In the genomic region with DNA sequence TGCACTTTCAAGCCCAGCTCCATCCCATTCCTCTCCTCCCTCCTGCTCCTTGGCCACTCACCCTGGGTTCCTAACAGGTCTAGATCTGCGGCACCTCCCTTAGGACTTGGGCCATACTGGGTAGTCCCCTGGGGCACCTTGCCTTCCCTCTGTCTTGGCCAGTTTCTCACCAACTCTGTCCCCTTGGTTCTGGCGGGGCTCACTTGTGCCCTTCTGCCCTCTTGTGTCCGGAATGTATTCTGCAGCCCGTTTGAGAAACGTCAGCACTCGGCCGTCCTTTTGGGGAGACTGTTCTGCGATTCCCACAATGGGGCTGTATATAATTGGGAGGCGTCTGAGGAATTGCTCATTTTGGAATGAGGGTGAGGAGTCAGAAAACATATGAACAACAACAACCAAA, we compare ENCODE assay signal across 9 cellular contexts.
DNase-seq lines count a peak whose midpoint lies in the region; ATAC-seq and TF ChIP-seq lines count a peak whose summit lies in the region.
"Had no signal": no experiment of that assay in that cellular context is flagged by ENCODE, and none has a peak within 500 bp of the region (broad histone marks: within the 10 kb centered on the region; RNA-seq: fewer than 3 reads in every experiment).

No MANE protein-coding gene starts in this region.

- H3K27ac Mint-ChIP-seq in activated naive CD8-positive, alpha-beta T cell treated with anti-CD3 and anti-CD28 coated beads, Interleukin-2, amount 50 U/mL, for 24 hours: no peak overlapping the region
- H3K27ac Mint-ChIP-seq in activated naive CD8-positive, alpha-beta T cell treated with anti-CD3 and anti-CD28 coated beads for 36 hours: no peak overlapping the region
- no peak overlapping the region for H3K27ac Mint-ChIP-seq in nephron
- H3K27ac Mint-ChIP-seq in natural killer cell treated with Interleukin-12 subunit alpha and Interleukin-12 subunit beta and Interleukin-15 and Interleukin-18, amount 100 ng/mL, for 72 hours: no peak overlapping the region
- H3K27ac Mint-ChIP-seq: activated naive CD4-positive, alpha-beta T cell treated with anti-CD3 and anti-CD28 coated beads, Interleukin-2, amount 50 U/mL, for 72 hours had no signal

- H3K4me1 Mint-ChIP-seq in activated naive CD8-positive, alpha-beta T cell treated with anti-CD3 and anti-CD28 coated beads, Interleukin-2, amount 50 U/mL, for 24 hours: no peaks in the 10 kb centered on the region
- no peaks in the 10 kb centered on the region for H3K4me1 Mint-ChIP-seq in activated naive CD8-positive, alpha-beta T cell treated with anti-CD3 and anti-CD28 coated beads for 36 hours
- H3K4me1 Mint-ChIP-seq in nephron: no peaks in the 10 kb centered on the region
- peaks cover 0 to 5% of the 10 kb centered on the region in 2 donors for H3K4me1 Mint-ChIP-seq in natural killer cell treated with Interleukin-12 subunit alpha and Interleukin-12 subunit beta and Interleukin-15 and Interleukin-18, amount 100 ng/mL, for 72 hours (ENCODE audit: low read depth in 2 of 2)

- TF ChIP-seq CTCF in nephron (IDR thresholded peaks at IDR 0.05; ENCODE audit: unreplicated experiment in 3 of 3): peak; percentile 49 to 57 (median 50)

- H3K27me3 Mint-ChIP-seq in activated naive CD8-positive, alpha-beta T cell treated with anti-CD3 and anti-CD28 coated beads, Interleukin-2, amount 50 U/mL, for 24 hours: peaks cover 28% of the 10 kb centered on the region
- peaks cover 32% of the 10 kb centered on the region for H3K27me3 Mint-ChIP-seq in activated naive CD8-positive, alpha-beta T cell treated with anti-CD3 and anti-CD28 coated beads for 36 hours
- H3K27me3 Mint-ChIP-seq in nephron (ENCODE audit: low read depth): peaks cover 44% of the 10 kb centered on the region
- peaks cover 35 to 49% of the 10 kb centered on the region in 2 donors for H3K27me3 Mint-ChIP-seq in natural killer cell treated with Interleukin-12 subunit alpha and Interleukin-12 subunit beta and Interleukin-15 and Interleukin-18, amount 100 ng/mL, for 72 hours

- H3K36me3 Mint-ChIP-seq in activated naive CD8-positive, alpha-beta T cell treated with anti-CD3 and anti-CD28 coated beads, Interleukin-2, amount 50 U/mL, for 24 hours (ENCODE audit: low read depth): no peaks in the 10 kb centered on the region
- no peaks in the 10 kb centered on the region for H3K36me3 Mint-ChIP-seq in activated naive CD8-positive, alpha-beta T cell treated with anti-CD3 and anti-CD28 coated beads for 36 hours
- no peaks in the 10 kb centered on the region for H3K36me3 Mint-ChIP-seq in nephron (ENCODE audit: low read depth)
- H3K36me3 Mint-ChIP-seq in natural killer cell treated with Interleukin-12 subunit alpha and Interleukin-12 subunit beta and Interleukin-15 and Interleukin-18, amount 100 ng/mL, for 72 hours: no peaks in the 10 kb centered on the region
- H3K36me3 Mint-ChIP-seq: activated naive CD4-positive, alpha-beta T cell treated with anti-CD3 and anti-CD28 coated beads, Interleukin-2, amount 50 U/mL, for 72 hours had no signal

- no peak for ATAC-seq in activated naive CD8-positive, alpha-beta T cell treated with anti-CD3 and anti-CD28 coated beads, Interleukin-2, amount 50 U/mL, for 24 hours
- no peak for ATAC-seq in natural killer cell treated with Interleukin-12 subunit alpha and Interleukin-12 subunit beta and Interleukin-15 and Interleukin-18, amount 100 ng/mL, for 72 hours
- no peak for ATAC-seq in HG02798 (IDR thresholded peaks at IDR 0.05; ENCODE audit: poor library complexity, unreplicated experiment)

- no peak overlapping the region for H3K4me3 Mint-ChIP-seq in activated naive CD8-positive, alpha-beta T cell treated with anti-CD3 and anti-CD28 coated beads, Interleukin-2, amount 50 U/mL, for 24 hours
- no peak overlapping the region for H3K4me3 Mint-ChIP-seq in activated naive CD8-positive, alpha-beta T cell treated with anti-CD3 and anti-CD28 coated beads for 36 hours
- no peak overlapping the region for H3K4me3 Mint-ChIP-seq in nephron
- no peak overlapping the region for H3K4me3 Mint-ChIP-seq in natural killer cell treated with Interleukin-12 subunit alpha and Interleukin-12 subunit beta and Interleukin-15 and Interleukin-18, amount 100 ng/mL, for 72 hours

- no peaks in the 10 kb centered on the region for H3K9me3 Mint-ChIP-seq in activated naive CD8-positive, alpha-beta T cell treated with anti-CD3 and anti-CD28 coated beads, Interleukin-2, amount 50 U/mL, for 24 hours
- H3K9me3 Mint-ChIP-seq in activated naive CD8-positive, alpha-beta T cell treated with anti-CD3 and anti-CD28 coated beads for 36 hours: no peaks in the 10 kb centered on the region
- H3K9me3 Mint-ChIP-seq in nephron: no peaks in the 10 kb centered on the region
- no peaks in the 10 kb centered on the region for H3K9me3 Mint-ChIP-seq in natural killer cell treated with Interleukin-12 subunit alpha and Interleukin-12 subunit beta and Interleukin-15 and Interleukin-18, amount 100 ng/mL, for 72 hours
- H3K9me3 Mint-ChIP-seq: activated naive CD4-positive, alpha-beta T cell treated with anti-CD3 and anti-CD28 coated beads, Interleukin-2, amount 50 U/mL, for 72 hours had no signal

- peak; percentile 14 for DNase-seq in activated naive CD8-positive, alpha-beta T cell treated with anti-CD3 and anti-CD28 coated beads, Interleukin-2, amount 50 U/mL, for 24 hours
- no peak for DNase-seq in activated naive CD8-positive, alpha-beta T cell treated with anti-CD3 and anti-CD28 coated beads for 36 hours
- DNase-seq in OCI-M1 (lab: John Stamatoyannopoulos, UW) (peak; percentile 23), epidermal melanocyte (ENCODE audit: insufficient read length, low spot score) (peak; percentile 31), pons (ENCODE audit: low spot score) (no peak)
- DNase-seq in natural killer cell treated with Interleukin-12 subunit alpha and Interleukin-12 subunit beta and Interleukin-15 and Interleukin-18, amount 100 ng/mL, for 72 hours (ENCODE audit: low spot score): no peak

Comparison
In these comparisons a context has a peak if more than half of its experiments do, and no peak if none do; other contexts are left out.
1. DNase-seq: peak in activated naive CD8-positive, alpha-beta T cell treated with anti-CD3 and anti-CD28 coated beads, Interleukin-2, amount 50 U/mL, for 24 hours (single experiment), OCI-M1 (single experiment) and epidermal melanocyte (single experiment); none in activated naive CD8-positive, alpha-beta T cell treated with anti-CD3 and anti-CD28 coated beads for 36 hours (single experiment), natural killer cell treated with Interleukin-12 subunit alpha and Interleukin-12 subunit beta and Interleukin-15 and Interleukin-18, amount 100 ng/mL, for 72 hours (single experiment) and pons (single experiment).